Comparison of ENCODE assay signal across 13 cellular contexts in the genomic region with DNA sequence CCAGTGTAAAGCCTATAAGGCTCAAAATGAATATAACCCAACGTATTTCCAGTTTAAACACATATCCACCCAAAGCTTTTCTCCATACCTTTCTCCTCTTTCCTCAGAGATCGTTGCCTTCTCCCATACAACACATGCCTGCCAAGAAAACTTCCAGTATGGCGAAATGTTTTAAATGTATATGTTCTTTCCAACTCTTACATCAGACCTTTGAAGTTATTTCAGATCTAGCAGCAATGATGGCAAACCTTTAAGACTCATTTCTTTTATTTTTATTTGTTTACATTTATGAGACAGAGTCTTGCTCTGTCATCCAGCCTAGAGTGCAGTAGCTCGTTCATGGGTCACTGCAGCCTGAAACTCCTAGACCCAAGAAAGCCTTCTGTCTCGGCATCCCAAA.
DNase-seq lines count a peak whose midpoint lies in the region; ATAC-seq and TF ChIP-seq lines count a peak whose summit lies in the region.
"Had no signal": no experiment of that assay in that cellular context is flagged by ENCODE, and none has a peak within 500 bp of the region (broad histone marks: within the 10 kb centered on the region; RNA-seq: fewer than 3 reads in every experiment).

No MANE protein-coding gene starts in this region.

- H3K9ac ChIP-seq in IMR-90 (ENCODE audit: low read depth, low read length) (no peak overlapping the region), adipocyte (ENCODE audit: low read length) (no peak overlapping the region)
- H3K9ac ChIP-seq: BLaER1 had no signal

- peaks cover 5% of the 10 kb centered on the region; the same call in 1 of the 2 replicates for H3K9me1 ChIP-seq in IMR-90 (ENCODE audit: insufficient read depth, low read length)

- H3K36me3 ChIP-seq in IMR-90 (ENCODE audit: control insufficient read depth, insufficient read depth, low read length): no peaks in the 10 kb centered on the region
- no peaks in the 10 kb centered on the region for H3K36me3 ChIP-seq in adipocyte (ENCODE audit: control insufficient read depth, insufficient read depth, low read length, severe bottlenecking)
- H3K36me3 ChIP-seq: BLaER1 had no signal

- no peak overlapping the region for H2AK5ac ChIP-seq in IMR-90 (ENCODE audit: low read depth, low read length)

- no peak for ATAC-seq in IMR-90 (ENCODE audit: low read depth)
- no peak for ATAC-seq in GM18861 (IDR thresholded peaks at IDR 0.05; ENCODE audit: unreplicated experiment)

- no peak overlapping the region for H3K27ac ChIP-seq in IMR-90 (ENCODE audit: insufficient read depth, low read length)
- H3K27ac ChIP-seq: BLaER1 had no signal

- no peak overlapping the region for H3K4ac ChIP-seq in IMR-90 (ENCODE audit: low read depth, low read length)

- no peak overlapping the region; the same call in 1 of the 2 replicates for H3K4me2 ChIP-seq in IMR-90 (ENCODE audit: low read depth, low read length)
- H3K4me2 ChIP-seq: BLaER1 had no signal

- H2AFZ ChIP-seq in IMR-90 (replicated peaks; ENCODE audit: low read length, poor library complexity): no peak overlapping the region

- H3K23ac ChIP-seq in IMR-90 (ENCODE audit: low read depth, low read length): no peak overlapping the region

- POLR2A ChIA-PET in IMR-90 (lab: Charles Lee; ENCODE audit: unreplicated experiment): no interaction called here

- intact Hi-C loops in IMR-90 (cut with micrococcal nuclease): no loop called here

- no peaks in the 10 kb centered on the region for H3K27me3 ChIP-seq in IMR-90 (ENCODE audit: control insufficient read depth, insufficient read depth, low read length)
- no peaks in the 10 kb centered on the region for H3K27me3 ChIP-seq in adipocyte (replicated peaks; ENCODE audit: control insufficient read depth, insufficient read depth, low read length)
- H3K27me3 ChIP-seq: BLaER1 had no signal

- no peak overlapping the region for H4K5ac ChIP-seq in IMR-90 (ENCODE audit: low read depth, low read length)

- no peak overlapping the region for H4K91ac ChIP-seq in IMR-90 (ENCODE audit: insufficient read depth, low read depth, low read length)

- no TSS peak for BruUV-seq in IMR-90 (replicated peaks; lab: Mats Ljungman, UMichigan)

- H2BK5ac ChIP-seq in IMR-90 (ENCODE audit: low read depth, low read length, poor library complexity, severe bottlenecking): no peak overlapping the region

- no peak overlapping the region for H3K18ac ChIP-seq in IMR-90 (ENCODE audit: low read depth, low read length)

- H3K4me3 ChIP-seq in IMR-90 (ENCODE audit: insufficient read depth, low read depth, low read length): no peak overlapping the region
- no peak overlapping the region for H3K4me3 ChIP-seq in adipocyte (ENCODE audit: low read length)
- no peak overlapping the region for H3K4me3 ChIP-seq in fibroblast of mammary gland (ENCODE audit: control insufficient read depth, low read depth, low read length)
- no peak overlapping the region for H3K4me3 ChIP-seq in skeletal muscle cell (ENCODE audit: low read depth, low read length)
- H3K4me3 ChIP-seq: BLaER1 had no signal

- TF ChIP-seq CTCF in IMR-90 (conservative IDR thresholded peaks at IDR 0.05; ENCODE audit: low read depth, low read length) (no peak), fibroblast of mammary gland (conservative IDR thresholded peaks at IDR 0.05; ENCODE audit: control insufficient read depth, insufficient read depth, low read depth, low read length) (no peak)

- H3K56ac ChIP-seq in IMR-90 (ENCODE audit: extremely low read depth, insufficient read depth, low read length): no peak overlapping the region

- dilution Hi-C loops in IMR-90 (cut with HindIII; ENCODE audit: low sequenced_read_pairs, unreplicated experiment): no loop called here

- H3K4me1 ChIP-seq in IMR-90 (ENCODE audit: control insufficient read depth, insufficient read depth, low read length) (no peaks in the 10 kb centered on the region), adipocyte (ENCODE audit: control insufficient read depth, insufficient read depth, low read length) (peaks cover 5% of the 10 kb centered on the region)
- H3K4me1 ChIP-seq: BLaER1 had no signal

- CTCF ChIA-PET in IMR-90 (lab: Yijun Ruan, JAX): interaction anchor here (1.7 kb wide), 1 partner anchor 13 kb away, joined by 9 read pairs; no protein-coding TSS in a partner anchor

- H2BK15ac ChIP-seq in IMR-90 (ENCODE audit: low read depth, low read length): no peak overlapping the region

- TF ChIP-seq RAD21 in IMR-90 (IDR thresholded peaks at IDR 0.05; ENCODE audit: low read length): no peak

- in situ Hi-C loops in IMR-90 (cut with MboI; ENCODE audit: low sequenced_read_pairs): no loop called here

- H3K14ac ChIP-seq in IMR-90 (replicated peaks; ENCODE audit: low read depth, low read length): no peak overlapping the region

- TF ChIP-seq POLR2A in IMR-90 (IDR thresholded peaks at IDR 0.05; ENCODE audit: low read depth, low read length): no peak

- no peaks in the 10 kb centered on the region for H3K79me1 ChIP-seq in IMR-90 (ENCODE audit: low read depth in 1 of 2, low read length in 2 of 2)

- no peak overlapping the region for H4K8ac ChIP-seq in IMR-90 (ENCODE audit: low read depth in 2 of 2, low read length in 2 of 2)

- H2BK120ac ChIP-seq in IMR-90 (ENCODE audit: low read depth, low read length): no peak overlapping the region

- no CpG with 5 or more reads among the region's 5 CpGs for WGBS in IMR-90 (ENCODE audit: extremely low coverage in 2 of 2, insufficient read length in 1 of 2), 2 experiments

- H2BK20ac ChIP-seq in IMR-90 (ENCODE audit: low read depth, low read length): no peak overlapping the region

- no peaks in the 10 kb centered on the region for H4K20me1 ChIP-seq in IMR-90 (ENCODE audit: insufficient read depth, low read length)
- H4K20me1 ChIP-seq: BLaER1 had no signal

- no peaks in the 10 kb centered on the region for H3K9me3 ChIP-seq in IMR-90 (ENCODE audit: control insufficient read depth, insufficient read depth, low read length)
- H3K9me3 ChIP-seq in adipocyte (ENCODE audit: control insufficient read depth, low read length): no peaks in the 10 kb centered on the region
- H3K9me3 ChIP-seq: BLaER1 had no signal

- peak; percentile 48 for DNase-seq in IMR-90
- peak; percentile 33 for DNase-seq in adipocyte (ENCODE audit: low read depth)
- DNase-seq in fibroblast of mammary gland (ENCODE audit: low read depth): peak; percentile 11
- peak; percentile 51 for DNase-seq in skeletal muscle cell (ENCODE audit: low read depth)
- DNase-seq in middle frontal gyrus (ENCODE audit: extremely low spot score, low spot score): no peak
- DNase-seq in central memory CD4-positive, alpha-beta T cell: no peak
- DNase-seq: CD4-positive, alpha-beta memory T cell; DMS153; DMS79; GDM1; H9 had no signal

- H2AK9ac ChIP-seq in IMR-90 (replicated peaks; ENCODE audit: low read depth, low read length, poor library complexity): no peak overlapping the region

TF ChIP-seq in IMR-90, 13 proteins besides CTCF, POLR2A, EP300 and RAD21:
- TF ChIP-seq RCOR1 (IDR thresholded peaks at IDR 0.05; ENCODE audit: insufficient replicate concordance, low read length) (no peak), CEBPB (IDR thresholded peaks at IDR 0.05; ENCODE audit: low read depth, low read length) (peak; percentile 26; the same call in 1 of the 2 replicates), RFX5 (IDR thresholded peaks at IDR 0.05; ENCODE audit: low read depth, low read length) (no peak), MXI1 (IDR thresholded peaks at IDR 0.05; ENCODE audit: borderline replicate concordance, low read depth, low read length) (no peak), MAZ (IDR thresholded peaks at IDR 0.05; ENCODE audit: borderline replicate concordance, low read depth, low read length) (no peak)
- TF ChIP-seq, protein P1, sequence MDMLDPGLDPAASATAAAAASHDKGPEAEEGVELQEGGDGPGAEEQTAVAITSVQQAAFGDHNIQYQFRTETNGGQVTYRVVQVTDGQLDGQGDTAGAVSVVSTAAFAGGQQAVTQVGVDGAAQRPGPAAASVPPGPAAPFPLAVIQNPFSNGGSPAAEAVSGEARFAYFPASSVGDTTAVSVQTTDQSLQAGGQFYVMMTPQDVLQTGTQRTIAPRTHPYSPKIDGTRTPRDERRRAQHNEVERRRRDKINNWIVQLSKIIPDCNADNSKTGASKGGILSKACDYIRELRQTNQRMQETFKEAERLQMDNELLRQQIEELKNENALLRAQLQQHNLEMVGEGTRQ (IDR thresholded peaks at IDR 0.05; ENCODE audit: low read depth, low read length): no peak
TF ChIP-seq in IMR-90: peak in this region for 1.

Comparison
In these comparisons a context has a peak if more than half of its experiments do, and no peak if none do; other contexts are left out.
1. DNase-seq: peak in IMR-90 (single experiment), adipocyte (single experiment), fibroblast of mammary gland (single experiment) and skeletal muscle cell (single experiment); none in middle frontal gyrus (single experiment) and central memory CD4-positive, alpha-beta T cell (single experiment).